In the genomic region with DNA sequence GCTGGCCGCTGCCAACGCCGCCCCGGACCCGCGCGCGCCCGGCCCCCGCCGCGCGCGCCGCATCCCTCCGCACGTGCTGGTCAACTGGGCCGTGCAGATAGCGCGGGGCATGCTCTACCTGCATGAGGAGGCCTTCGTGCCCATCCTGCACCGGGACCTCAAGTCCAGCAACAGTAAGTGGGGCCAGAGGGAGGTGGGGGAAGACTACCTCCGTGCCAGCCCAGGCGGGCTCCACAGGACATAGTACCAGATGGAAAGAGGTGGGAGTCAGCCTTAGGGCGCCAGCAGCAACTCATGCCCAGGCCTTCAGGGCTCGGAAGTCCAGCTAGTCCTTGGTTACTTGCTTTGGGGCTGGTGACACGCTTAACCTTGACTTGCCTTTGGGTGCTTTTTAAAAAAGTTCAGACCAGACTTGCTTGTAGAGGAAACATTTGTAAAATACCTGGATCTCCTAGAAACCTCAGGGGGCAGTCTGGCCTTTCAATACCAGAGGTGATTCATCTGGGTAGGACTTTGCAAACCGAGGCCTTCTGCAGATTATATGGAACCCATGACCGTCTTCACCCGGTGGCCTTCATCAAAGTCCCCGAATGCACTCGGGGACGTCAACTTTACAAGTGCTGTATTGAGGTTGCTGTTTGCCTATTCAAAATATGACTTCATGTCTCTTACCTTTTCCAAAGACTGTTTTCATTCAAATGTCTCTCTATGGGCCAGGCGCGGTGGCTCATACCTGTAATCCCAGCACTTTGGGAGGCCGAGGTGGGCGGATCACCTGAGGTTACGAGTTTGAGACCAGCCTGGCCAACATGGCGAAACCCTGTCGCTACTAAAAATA, we compare ENCODE assay signal across 8 cellular contexts. TPM values are rescaled to one million over a fixed set of nuclear protein-coding genes. Genes with fewer than 3 reads are reported as not detected.
DNase-seq lines count a peak whose midpoint lies in the region; ATAC-seq and TF ChIP-seq lines count a peak whose summit lies in the region.

No MANE protein-coding gene starts in this region.

- no peak overlapping the region for H3K27ac ChIP-seq in ascending aorta
- no peak overlapping the region for H3K27ac ChIP-seq in thyroid gland

- no peak for TF ChIP-seq POLR2A in thyroid gland (IDR thresholded peaks at IDR 0.05)

- TF ChIP-seq CTCF in Caco-2 (IDR thresholded peaks at IDR 0.05; ENCODE audit: insufficient read depth in 1 of 2, low read depth in 1 of 2, low read length in 1 of 2, severe bottlenecking in 1 of 2, unreplicated experiment in 1 of 2) (no peak), ascending aorta (IDR thresholded peaks at IDR 0.05) (no peak), thyroid gland (IDR thresholded peaks at IDR 0.05) (no peak)

- BruUV-seq in Caco-2 (replicated peaks; lab: Mats Ljungman, UMichigan), result no TSS peak

- peaks cover 4% of the 10 kb centered on the region for H3K4me1 Mint-ChIP-seq in Caco-2 (ENCODE audit: low read depth, unreplicated experiment)

- WGBS in thyroid gland, 2 donors, result 65 to 75% methylated on average over 16 to 17 of the region's 40 CpGs

- POLR2A ChIA-PET in Caco-2 (lab: Charles Lee), result no interaction called here

- H3K36me3 ChIP-seq in Caco-2 (ENCODE audit: control insufficient read depth, insufficient read depth, low read length) (no peaks in the 10 kb centered on the region), ascending aorta (no peaks in the 10 kb centered on the region), thyroid gland (no peaks in the 10 kb centered on the region)

- no peak for TF ChIP-seq EP300 in Ishikawa (IDR thresholded peaks at IDR 0.05; ENCODE audit: borderline replicate concordance)

- peaks cover 2% of the 10 kb centered on the region for H3K27me3 Mint-ChIP-seq in Caco-2 (ENCODE audit: insufficient read depth, unreplicated experiment)

- H3K4me3 ChIP-seq in Caco-2 (ENCODE audit: low read depth, low read length), result peak overlapping the region; percentile 86
- peak overlapping the region; percentile 69 to 91 for H3K4me3 ChIP-seq in ascending aorta
- H3K4me3 ChIP-seq in thyroid gland (replicated peaks in 1 of 3), result peak overlapping the region in 2 of 3 donors; percentile 47 to 71

- intact Hi-C loops in Caco-2 (cut with micrococcal nuclease; ENCODE audit: unreplicated experiment) (no loop called here), ascending aorta (cut with DNase I) (no loop called here), thyroid gland (cut with DNase I) (no loop called here)

- H3K4me1 ChIP-seq in Caco-2 (peaks cover 10% of the 10 kb centered on the region), ascending aorta (peaks cover 5 to 12% of the 10 kb centered on the region in 2 donors), thyroid gland (peaks cover 8 to 13% of the 10 kb centered on the region in 2 donors)

- peaks cover 5% of the 10 kb centered on the region for H3K36me3 Mint-ChIP-seq in Caco-2 (ENCODE audit: insufficient read depth, unreplicated experiment)

- no peak overlapping the region for H3K27ac Mint-ChIP-seq in Caco-2 (ENCODE audit: unreplicated experiment)

- ATAC-seq in left lobe of liver (peak; percentile 30), HG03460 (IDR thresholded peaks at IDR 0.05; ENCODE audit: unreplicated experiment) (no peak), HG03097 (IDR thresholded peaks at IDR 0.05; ENCODE audit: low FRiP score, unreplicated experiment) (no peak)

- TF ChIP-seq RAD21 in Ishikawa (IDR thresholded peaks at IDR 0.05; ENCODE audit: low read depth), result no peak

- H3K27me3 ChIP-seq in Caco-2 (replicated peaks; ENCODE audit: control insufficient read depth, insufficient read depth, low read length) (no peaks in the 10 kb centered on the region), ascending aorta (no peaks in the 10 kb centered on the region), thyroid gland (no peaks in the 10 kb centered on the region)

- no peaks in the 10 kb centered on the region for H3K9me3 Mint-ChIP-seq in Caco-2 (ENCODE audit: unreplicated experiment)

- CTCF ChIA-PET in Caco-2 (lab: Charles Lee), result interaction anchor here (0.6 kb wide), 1 partner anchor 827 kb away, joined by 3 read pairs; no protein-coding TSS in a partner anchor

- H3K9me3 ChIP-seq in Caco-2 (no peaks in the 10 kb centered on the region), ascending aorta (no peaks in the 10 kb centered on the region), thyroid gland (no peaks in the 10 kb centered on the region)

- DNase-seq in Caco-2 (peak in 1 of 2 experiments; percentile 35), ascending aorta (ENCODE audit: low spot score in 2 of 2) (peak in 1 of 2 donors; percentile 62), left lobe of liver (ENCODE audit: low spot score) (no peak), thyroid gland (peak; percentile 26 to 35)
- DNase-seq in NK-92 treated with Interleukin-12 subunit alpha and Interleukin-12 subunit beta, amount 100 ng/mL, for 24 hours (lab: John Stamatoyannopoulos, UW), result no peak

- H3K4me3 Mint-ChIP-seq in Caco-2 (ENCODE audit: unreplicated experiment), result peak overlapping the region; percentile 88

TF ChIP-seq in Ishikawa, 13 proteins besides CTCF, POLR2A, EP300 and RAD21:
- no peak for TF ChIP-seq CEBPB (IDR thresholded peaks at IDR 0.05)
- TF ChIP-seq, protein P1, sequence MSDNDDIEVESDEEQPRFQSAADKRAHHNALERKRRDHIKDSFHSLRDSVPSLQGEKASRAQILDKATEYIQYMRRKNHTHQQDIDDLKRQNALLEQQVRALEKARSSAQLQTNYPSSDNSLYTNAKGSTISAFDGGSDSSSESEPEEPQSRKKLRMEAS (IDR thresholded peaks at IDR 0.05), result peak; percentile 83

RNA-seq across cellular contexts. Expression of a gene that starts 1.4 kb away (rescaled TPM):
- total RNA-seq in Caco-2 (2022) (9.6 and 10.4 TPM in 2 replicates), ascending aorta (2.6 TPM), left lobe of liver (4.7 TPM), thyroid gland (10 to 100 TPM in 1 of 4 donors, 1 to 10 TPM in 3; 6.4 to 12.4 (median 9.0) TPM)

RNA-seq across cellular contexts. Expression of a gene that starts 33.4 kb away (rescaled TPM):
- total RNA-seq in Caco-2 (2022) (15.0 and 18.0 TPM in 2 replicates), ascending aorta (13.6 TPM), left lobe of liver (0.73 TPM), thyroid gland (10 to 100 TPM; 12.1 to 35.1 (median 15.8) TPM)

Comparison
In these comparisons a context has a peak if more than half of its experiments do, and no peak if none do; other contexts are left out.
1. DNase-seq: peak in thyroid gland (2 of 2); none in left lobe of liver (single experiment) and NK-92 treated with Interleukin-12 subunit alpha and Interleukin-12 subunit beta, amount 100 ng/mL, for 24 hours (single experiment).
2. Peak in every context shown above with its lines, with median percentiles within 50 percentile points of each other: H3K4me3 ChIP-seq.